In genomic region chr3:124526601-124527000, GRCh38 we compare ENCODE assay signal across 18 cellular contexts.
A peak's percentile ranks its signal among the peaks of the same experiment; 100 is the strongest.
DNase-seq lines count a peak whose midpoint lies in the region; ATAC-seq and TF ChIP-seq lines count a peak whose summit lies in the region.
"Had no signal": no experiment of that assay in that cellular context is flagged by ENCODE, and none has a peak within 500 bp of the region (broad histone marks: within the 10 kb centered on the region; RNA-seq: fewer than 3 reads in every experiment).

No MANE protein-coding gene starts in this region.

- no peaks in the 10 kb centered on the region for H3K27me3 ChIP-seq in BE2C
- H3K27me3 ChIP-seq in H7 (ENCODE audit: control insufficient read depth, insufficient read depth, low read length) = no peaks in the 10 kb centered on the region
- H3K27me3 ChIP-seq in HAP-1 (ENCODE audit: low read depth) = peaks cover 5% of the 10 kb centered on the region; the same call in 1 of the 2 replicates

- in situ Hi-C loops in astrocyte of the cerebellum (cut with HindIII; ENCODE audit: low sequenced_read_pairs) = no loop called here
- in situ Hi-C loops in HAP-1 (cut with MboI; ENCODE audit: low sequenced_read_pairs) = no loop called here

- H3K36me3 ChIP-seq in BE2C = no peaks in the 10 kb centered on the region
- H3K36me3 ChIP-seq in H7 (replicated peaks; ENCODE audit: control insufficient read depth, insufficient read depth, low read length) = no peaks in the 10 kb centered on the region
- H3K36me3 ChIP-seq in HAP-1 (replicated peaks) = no peaks in the 10 kb centered on the region

- ATAC-seq in HG02884 (IDR thresholded peaks at IDR 0.05; ENCODE audit: unreplicated experiment) = no peak
- no peak for ATAC-seq in GM21528 (IDR thresholded peaks at IDR 0.05; ENCODE audit: low FRiP score, unreplicated experiment)
- no peak for ATAC-seq in GM21786 (IDR thresholded peaks at IDR 0.05; ENCODE audit: unreplicated experiment)
- ATAC-seq: esophagus mucosa, sciatic nerve had no signal

- TF ChIP-seq CTCF in BE2C (IDR thresholded peaks at IDR 0.05; ENCODE audit: low read depth, low read length) (peak; percentile 24; the same call in 1 of the 2 replicates), astrocyte of the cerebellum (IDR thresholded peaks at IDR 0.05; ENCODE audit: low read depth, low read length, missing control alignments) (peak; percentile 17)

- H3K4me3 ChIP-seq in BE2C (ENCODE audit: low read depth, low read length) (no peak overlapping the region), H7 (ENCODE audit: insufficient read depth, low read depth, low read length) (no peak overlapping the region), astrocyte of the cerebellum (ENCODE audit: low read depth, low read length) (no peak overlapping the region), HAP-1 (no peak overlapping the region)

- DNase-seq in BE2C = no peak
- peak; percentile 17 for DNase-seq in H7
- DNase-seq in astrocyte of the cerebellum (ENCODE audit: low read depth) = no peak
- DNase-seq in iPS-NIHi7 (ENCODE audit: extremely low spot score) = peak; percentile 32
- no peak for DNase-seq in HAP-1 (ENCODE audit: low spot score in 2 of 2)
- DNase-seq: activated CD4-positive, alpha-beta T cell treated with anti-CD3 and anti-CD28 coated beads for 48 hours; CD8-positive, alpha-beta memory T cell; immature natural killer cell; KBM-7; NCI-H1092 treated with DMSO at 0.1 percent for 48 hours; NCI-H510A; stimulated activated naive CD4-positive, alpha-beta T cell; T-helper 1 cell had no signal

- H3K9me3 ChIP-seq in BE2C = no peaks in the 10 kb centered on the region
- no peaks in the 10 kb centered on the region for H3K9me3 ChIP-seq in HAP-1

- no peaks in the 10 kb centered on the region for H3K4me1 ChIP-seq in BE2C
- H3K4me1 ChIP-seq in HAP-1 = no peaks in the 10 kb centered on the region

Comparison
In these comparisons a context has a peak if more than half of its experiments do, and no peak if none do; other contexts are left out.
1. DNase-seq: peak in H7 (single experiment) and iPS-NIHi7 (single experiment); none in BE2C (single experiment), astrocyte of the cerebellum (single experiment) and HAP-1 (0 of 2).